In the genomic region with DNA sequence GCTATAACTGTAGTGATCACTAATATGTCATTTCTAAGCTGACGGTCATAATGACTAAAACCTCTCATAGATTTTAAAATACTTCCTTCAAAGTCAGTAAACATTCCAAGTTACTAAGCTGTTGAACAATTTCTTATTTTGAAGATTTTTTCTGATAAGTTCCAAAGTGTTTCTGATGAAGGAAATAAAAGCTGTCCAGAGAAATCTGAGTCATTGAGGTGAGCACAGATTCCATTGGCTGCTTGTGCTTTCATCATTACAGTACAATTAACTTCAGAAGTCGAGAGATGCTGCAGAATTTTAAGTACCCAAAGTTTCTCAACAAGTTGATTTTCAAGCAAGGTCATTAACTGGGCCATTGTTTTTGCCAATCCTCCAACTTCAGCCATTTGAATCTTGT, we compare ENCODE assay signal across 12 cellular contexts. TPM values are rescaled to one million over a fixed set of nuclear protein-coding genes. Genes with fewer than 3 reads are reported as not detected.
DNase-seq lines count a peak whose midpoint lies in the region; ATAC-seq and TF ChIP-seq lines count a peak whose summit lies in the region.
"Had no signal": no experiment of that assay in that cellular context is flagged by ENCODE, and none has a peak within 500 bp of the region (broad histone marks: within the 10 kb centered on the region; RNA-seq: fewer than 3 reads in every experiment).

No MANE protein-coding gene starts in this region.

- H3K4me3 ChIP-seq in SJSA1 (no peak overlapping the region), spleen (no peak overlapping the region)
- H3K4me3 ChIP-seq: sigmoid colon had no signal

- TF ChIP-seq CTCF in spleen (IDR thresholded peaks at IDR 0.05 in 8 of 11, conservative IDR thresholded peaks at IDR 0.05 in 3 of 11): no peak

- H3K9me3 Mint-ChIP-seq in effector memory CD8-positive, alpha-beta T cell: no peaks in the 10 kb centered on the region

- peaks cover 32% of the 10 kb centered on the region for H3K4me1 ChIP-seq in SJSA1 (replicated peaks)
- H3K4me1 ChIP-seq in spleen: peaks cover 32 to 98% (median 67%) of the 10 kb centered on the region in 6 donors
- H3K4me1 ChIP-seq: sigmoid colon had no signal

- no peak for ATAC-seq in effector memory CD8-positive, alpha-beta T cell (replicated peaks)
- no peak for ATAC-seq in HG03039 (IDR thresholded peaks at IDR 0.05; ENCODE audit: unreplicated experiment)

- WGBS in spleen, 5 donors: 60 to 78% (median 71%) methylated on average over 2 of the region's 2 CpGs

- H3K4me3 Mint-ChIP-seq in effector memory CD8-positive, alpha-beta T cell: peak overlapping the region; percentile 70 to 71

- H3K27me3 ChIP-seq in SJSA1 (replicated peaks): no peaks in the 10 kb centered on the region
- H3K27me3 ChIP-seq in spleen (replicated peaks in 1 of 7): no peaks in the 10 kb centered on the region
- H3K27me3 ChIP-seq: sigmoid colon had no signal

- intact Hi-C loops in spleen (cut with DNase I; ENCODE audit: low total_unique reads): no loop called here

- peaks cover 51 to 74% of the 10 kb centered on the region in 2 donors for H3K4me1 Mint-ChIP-seq in effector memory CD8-positive, alpha-beta T cell (ENCODE audit: low read depth in 2 of 2)

- H3K36me3 ChIP-seq in SJSA1 (peaks cover 31% of the 10 kb centered on the region), spleen (peaks cover 0 to 57% (median 15%) of the 10 kb centered on the region in 6 donors)

- DNase-seq in activated effector memory CD4-positive, alpha-beta T cell treated with anti-CD3 and anti-CD28 coated beads, Interleukin-2, amount 50 U/mL, for 16 hours: peak; percentile 33
- no peak for DNase-seq in activated effector memory CD4-positive, alpha-beta T cell treated with Interleukin-2 at 50 U/mL for 16 hours
- peak in 1 of 2 experiments; percentile 39 for DNase-seq in SJSA1 (ENCODE audit: low read depth in 1 of 2, low spot score in 2 of 2)
- DNase-seq in effector memory CD8-positive, alpha-beta T cell: no peak
- no peak for DNase-seq in spleen
- no peak for DNase-seq in 8988T
- no peak for DNase-seq in putamen (ENCODE audit: low spot score)
- DNase-seq: activated CD4-positive, alpha-beta T cell treated with anti-CD3 and anti-CD28 coated beads, Interleukin-2, amount 50 U/mL, for 1 hour; cerebellar nuclear complex; glutamatergic neuron; sigmoid colon had no signal

- H3K27ac ChIP-seq in SJSA1 (peak overlapping the region; percentile 85), spleen (peak overlapping the region in 7 of 8 donors; percentile 55 to 84 (median 80))

- peaks cover 71% of the 10 kb centered on the region for H3K36me3 Mint-ChIP-seq in effector memory CD8-positive, alpha-beta T cell (ENCODE audit: insufficient read depth)

- H3K27ac Mint-ChIP-seq in effector memory CD8-positive, alpha-beta T cell: peak overlapping the region; percentile 95 to 96

- no peak for TF ChIP-seq POLR2A in spleen (IDR thresholded peaks at IDR 0.05)

- H3K9me3 ChIP-seq in SJSA1 (replicated peaks) (no peaks in the 10 kb centered on the region), spleen (no peaks in the 10 kb centered on the region)
- H3K9me3 ChIP-seq: sigmoid colon had no signal

- no peaks in the 10 kb centered on the region for H3K27me3 Mint-ChIP-seq in effector memory CD8-positive, alpha-beta T cell

RNA-seq across cellular contexts. Expression of gene NLRC5, which starts 23.9 kb away (rescaled TPM):
- 28.8 and 29.4 TPM in 2 replicates for total RNA-seq in SJSA1 (2014; rRNA removed; shearing (Covaris generic))
- 100 to 1,000 TPM; 206 to 401 (median 237) TPM for total RNA-seq in spleen
- polyA plus RNA-seq in spleen: 100 to 1,000 TPM in 2 of 3 donors, 10 to 100 TPM in 1; 52.0 to 175 (median 161) TPM

RNA-seq across cellular contexts. Expression of gene CETP, which starts 51.5 kb away (rescaled TPM):
- 0.08 TPM in 1 of 2 replicates, not detected in the other for total RNA-seq in SJSA1 (2014; rRNA removed; shearing (Covaris generic))
- total RNA-seq in spleen: 10 to 100 TPM; 15.4 to 73.8 (median 34.5) TPM
- 10 to 100 TPM in 1 of 3 donors, 1 to 10 TPM in 2; 7.6 to 13.8 (median 9.8) TPM for polyA plus RNA-seq in spleen

Comparison
In these comparisons a context has a peak if more than half of its experiments do, and no peak if none do; other contexts are left out.
1. RNA of gene CETP, which starts 51.5 kb away (total RNA-seq): 15.4 to 73.8 TPM in spleen; 0.08 TPM in SJSA1; every median in the first group is over 10 times any median in the second.